14 cellular contexts compared by ENCODE assay signal in the genomic region with DNA sequence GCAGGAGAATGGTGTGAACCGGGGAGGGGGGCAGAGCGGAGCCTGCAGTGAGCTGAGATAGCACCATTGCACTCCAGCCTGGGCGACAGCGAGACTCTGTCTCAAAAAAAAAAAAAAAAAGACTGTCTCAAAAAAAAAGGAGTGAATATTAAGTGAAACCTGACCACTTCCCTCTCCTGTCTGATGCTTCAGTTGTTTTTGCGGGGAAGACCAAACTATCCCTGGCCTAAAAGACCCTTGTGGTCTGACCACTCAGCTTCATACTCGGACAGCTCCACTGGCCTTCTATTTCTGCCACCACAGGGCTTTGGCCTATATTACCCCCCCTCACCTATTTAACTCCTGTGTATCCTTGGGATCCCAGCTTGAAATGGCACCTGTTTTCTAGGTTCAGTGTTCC. TPM values are rescaled to one million over a fixed set of nuclear protein-coding genes. Genes with fewer than 3 reads are reported as not detected.
DNase-seq lines count a peak whose midpoint lies in the region; ATAC-seq and TF ChIP-seq lines count a peak whose summit lies in the region.
"Had no signal": no experiment of that assay in that cellular context is flagged by ENCODE, and none has a peak within 500 bp of the region (broad histone marks: within the 10 kb centered on the region; RNA-seq: fewer than 3 reads in every experiment).

No MANE protein-coding gene starts in this region.

- no peak for ATAC-seq in CD8-positive, alpha-beta T cell
- ATAC-seq in activated naive CD8-positive, alpha-beta T cell treated with anti-CD3 and anti-CD28 coated beads, Interleukin-2, amount 10 ng/mL, durations not matched to agents 7 days and 5 days (ENCODE audit: low read depth): no peak
- ATAC-seq in HG03095 (IDR thresholded peaks at IDR 0.05; ENCODE audit: unreplicated experiment) (no peak), HG03571 (IDR thresholded peaks at IDR 0.05; ENCODE audit: unreplicated experiment) (no peak)
- ATAC-seq: left colon, Right ventricle myocardium inferior had no signal

- H3K27me3 ChIP-seq in CD8-positive, alpha-beta T cell (ENCODE audit: insufficient read depth, low read length): no peaks in the 10 kb centered on the region
- no peaks in the 10 kb centered on the region for H3K27me3 ChIP-seq in Loucy (ENCODE audit: insufficient read depth, low read length, poor library complexity, severe bottlenecking)

- H3K79me2 ChIP-seq in Loucy (ENCODE audit: insufficient read depth, low read length): peaks cover 69% of the 10 kb centered on the region

- H3K4me1 Mint-ChIP-seq in CD8-positive, alpha-beta T cell (ENCODE audit: low read depth): peaks cover 46% of the 10 kb centered on the region
- peaks cover 32% of the 10 kb centered on the region for H3K4me1 Mint-ChIP-seq in activated naive CD8-positive, alpha-beta T cell treated with anti-CD3 and anti-CD28 coated beads, Interleukin-2, amount 10 ng/mL, durations not matched to agents 7 days and 5 days
- peaks cover 22% of the 10 kb centered on the region for H3K4me1 Mint-ChIP-seq in nephron

- H3K9ac ChIP-seq in Loucy (ENCODE audit: low read depth, low read length, poor library complexity, severe bottlenecking): peak overlapping the region; percentile 95

- POLR2A ChIA-PET in CD8-positive, alpha-beta T cell (lab: Charles Lee): interaction anchor here (0.6 kb wide), 1 partner anchor 107 kb away, joined by 3 read pairs; no protein-coding TSS in a partner anchor
- POLR2A ChIA-PET in activated naive CD8-positive, alpha-beta T cell treated with anti-CD3 and anti-CD28 coated beads, Interleukin-2, amount 10 ng/mL, durations not matched to agents 7 days and 5 days (lab: Charles Lee): no interaction called here

- H3K4me3 ChIP-seq in CD8-positive, alpha-beta T cell (ENCODE audit: low read depth, low read length): no peak overlapping the region
- H3K4me3 ChIP-seq in Loucy (ENCODE audit: low read length, poor library complexity, severe bottlenecking): peak overlapping the region; percentile 100

- TF ChIP-seq CTCF in CD8-positive, alpha-beta T cell (IDR thresholded peaks at IDR 0.05): no peak
- TF ChIP-seq CTCF in Loucy (conservative IDR thresholded peaks at IDR 0.05; ENCODE audit: low read length) (no peak), nephron (IDR thresholded peaks at IDR 0.05; ENCODE audit: unreplicated experiment in 3 of 3) (no peak)

- peaks cover 53% of the 10 kb centered on the region for H4K20me1 ChIP-seq in Loucy (ENCODE audit: insufficient read depth, low read length, poor library complexity, severe bottlenecking)

- H3K36me3 ChIP-seq in CD8-positive, alpha-beta T cell (ENCODE audit: insufficient read depth, low read length): peaks cover 34% of the 10 kb centered on the region
- H3K36me3 ChIP-seq in Loucy (ENCODE audit: insufficient read depth, low read length): peaks cover 34% of the 10 kb centered on the region; the same call in 1 of the 2 replicates

- CTCF ChIA-PET in CD8-positive, alpha-beta T cell (lab: Charles Lee): interaction anchor here (0.6 to 1.5 kb wide), 2 partner anchors 21 to 25 kb away, joined by 3 read pairs; no protein-coding TSS in a partner anchor

- no peak overlapping the region for H2AFZ ChIP-seq in Loucy (ENCODE audit: low read length)

- H3K9me2 ChIP-seq in Loucy (replicated peaks; ENCODE audit: low read depth, low read length): no peaks in the 10 kb centered on the region

- no peaks in the 10 kb centered on the region for H3K27me3 Mint-ChIP-seq in CD8-positive, alpha-beta T cell (ENCODE audit: low read depth)
- H3K27me3 Mint-ChIP-seq in activated naive CD8-positive, alpha-beta T cell treated with anti-CD3 and anti-CD28 coated beads, Interleukin-2, amount 10 ng/mL, durations not matched to agents 7 days and 5 days: no peaks in the 10 kb centered on the region
- no peaks in the 10 kb centered on the region for H3K27me3 Mint-ChIP-seq in nephron (ENCODE audit: low read depth)

- no peak overlapping the region for H3K27ac ChIP-seq in CD8-positive, alpha-beta T cell (ENCODE audit: low read depth, low read length)

- H3F3A ChIP-seq in Loucy (ENCODE audit: low read depth): no peaks in the 10 kb centered on the region

- no peaks in the 10 kb centered on the region for H3K9me3 Mint-ChIP-seq in CD8-positive, alpha-beta T cell
- H3K9me3 Mint-ChIP-seq in activated naive CD8-positive, alpha-beta T cell treated with anti-CD3 and anti-CD28 coated beads, Interleukin-2, amount 10 ng/mL, durations not matched to agents 7 days and 5 days: no peaks in the 10 kb centered on the region
- H3K9me3 Mint-ChIP-seq in nephron: no peaks in the 10 kb centered on the region

- peaks cover 31% of the 10 kb centered on the region for H3K4me1 ChIP-seq in CD8-positive, alpha-beta T cell (ENCODE audit: insufficient read depth, low read length)
- peaks cover 22% of the 10 kb centered on the region for H3K4me1 ChIP-seq in Loucy (ENCODE audit: insufficient read depth, low read length, poor library complexity, severe bottlenecking)

- H3K27ac Mint-ChIP-seq in CD8-positive, alpha-beta T cell: peak overlapping the region; percentile 52
- peak overlapping the region; percentile 50 for H3K27ac Mint-ChIP-seq in activated naive CD8-positive, alpha-beta T cell treated with anti-CD3 and anti-CD28 coated beads, Interleukin-2, amount 10 ng/mL, durations not matched to agents 7 days and 5 days
- H3K27ac Mint-ChIP-seq in nephron: no peak overlapping the region

- no peak for DNase-seq in CD8-positive, alpha-beta T cell
- DNase-seq in activated naive CD8-positive, alpha-beta T cell treated with anti-CD3 and anti-CD28 coated beads, Interleukin-2, amount 10 ng/mL, durations not matched to agents 7 days and 5 days: no peak
- no peak for DNase-seq in GM19240 (ENCODE audit: insufficient read length, low spot score)
- DNase-seq in T-helper 9 cell: no peak
- DNase-seq: activated CD4-positive, CD25-positive, alpha-beta regulatory T cell; central memory CD4-positive, alpha-beta T cell; head of caudate nucleus; left colon; NCI-H2029 had no signal

- no peaks in the 10 kb centered on the region for H3K9me3 ChIP-seq in CD8-positive, alpha-beta T cell (ENCODE audit: low read length)
- H3K9me3 ChIP-seq in Loucy (ENCODE audit: insufficient read depth, low read depth, low read length): no peaks in the 10 kb centered on the region

- peak overlapping the region; percentile 100 for H3K4me2 ChIP-seq in Loucy (ENCODE audit: low read depth, low read length, poor library complexity, severe bottlenecking)

- intact Hi-C loops in CD8-positive, alpha-beta T cell (cut with DNase I, micrococcal nuclease): no loop called here

- peak overlapping the region; percentile 26 for H3K4me3 Mint-ChIP-seq in CD8-positive, alpha-beta T cell
- peak overlapping the region; percentile 14 for H3K4me3 Mint-ChIP-seq in activated naive CD8-positive, alpha-beta T cell treated with anti-CD3 and anti-CD28 coated beads, Interleukin-2, amount 10 ng/mL, durations not matched to agents 7 days and 5 days
- peak overlapping the region; percentile 67 to 83 (median 78) for H3K4me3 Mint-ChIP-seq in nephron

- H3K36me3 Mint-ChIP-seq in CD8-positive, alpha-beta T cell: peaks cover 63% of the 10 kb centered on the region
- H3K36me3 Mint-ChIP-seq in activated naive CD8-positive, alpha-beta T cell treated with anti-CD3 and anti-CD28 coated beads, Interleukin-2, amount 10 ng/mL, durations not matched to agents 7 days and 5 days: peaks cover 18% of the 10 kb centered on the region
- peaks cover 41% of the 10 kb centered on the region for H3K36me3 Mint-ChIP-seq in nephron (ENCODE audit: low read depth)

RNA-seq across cellular contexts. Expression of gene CLASRP, which starts 2.3 kb away (rescaled TPM):
- 100 to 1,000 TPM; 144 to 153 TPM for total RNA-seq in CD8-positive, alpha-beta T cell
- 100 to 1,000 TPM; 128 to 129 TPM for total RNA-seq in activated naive CD8-positive, alpha-beta T cell treated with anti-CD3 and anti-CD28 coated beads, Interleukin-2, amount 10 ng/mL, durations not matched to agents 7 days and 5 days

RNA-seq across cellular contexts. Expression of gene ZNF296, which starts 35.2 kb away (rescaled TPM):
- total RNA-seq in CD8-positive, alpha-beta T cell: 1 to 10 TPM; 2.6 to 3.4 TPM
- 1 to 10 TPM; 4.8 TPM for total RNA-seq in activated naive CD8-positive, alpha-beta T cell treated with anti-CD3 and anti-CD28 coated beads, Interleukin-2, amount 10 ng/mL, durations not matched to agents 7 days and 5 days

RNA-seq across cellular contexts. Expression of gene GEMIN7, which starts 37.9 kb away (rescaled TPM):
- 1 to 10 TPM; 7.2 to 7.7 TPM for total RNA-seq in CD8-positive, alpha-beta T cell
- total RNA-seq in activated naive CD8-positive, alpha-beta T cell treated with anti-CD3 and anti-CD28 coated beads, Interleukin-2, amount 10 ng/mL, durations not matched to agents 7 days and 5 days: 10 to 100 TPM; 24.8 to 26.2 TPM

RNA-seq across cellular contexts. Expression of gene RELB, which starts 39.9 kb away (rescaled TPM):
- total RNA-seq in CD8-positive, alpha-beta T cell: 100 to 1,000 TPM; 168 to 179 TPM
- 10 to 100 TPM; 20.8 to 24.2 TPM for total RNA-seq in activated naive CD8-positive, alpha-beta T cell treated with anti-CD3 and anti-CD28 coated beads, Interleukin-2, amount 10 ng/mL, durations not matched to agents 7 days and 5 days

RNA-seq across cellular contexts. Expression of gene PPP1R37, which starts 51.9 kb away (rescaled TPM):
- 10 to 100 TPM; 19.3 to 19.9 TPM for total RNA-seq in CD8-positive, alpha-beta T cell
- total RNA-seq in activated naive CD8-positive, alpha-beta T cell treated with anti-CD3 and anti-CD28 coated beads, Interleukin-2, amount 10 ng/mL, durations not matched to agents 7 days and 5 days: 10 to 100 TPM; 29.5 to 31.9 TPM

Comparison
In these comparisons a context has a peak if more than half of its experiments do, and no peak if none do; other contexts are left out.
1. H3K27ac Mint-ChIP-seq: peak in CD8-positive, alpha-beta T cell (single experiment) and activated naive CD8-positive, alpha-beta T cell treated with anti-CD3 and anti-CD28 coated beads, Interleukin-2, amount 10 ng/mL, durations not matched to agents 7 days and 5 days (single experiment); none in nephron (0 of 3).
2. H3K4me3 Mint-ChIP-seq: peak in every context shown above with its lines; median percentile 78 in nephron; 26 in CD8-positive, alpha-beta T cell; 14 in activated naive CD8-positive, alpha-beta T cell treated with anti-CD3 and anti-CD28 coated beads, Interleukin-2, amount 10 ng/mL, durations not matched to agents 7 days and 5 days.